ENCODE assay signal across 23 cellular contexts in the genomic region with DNA sequence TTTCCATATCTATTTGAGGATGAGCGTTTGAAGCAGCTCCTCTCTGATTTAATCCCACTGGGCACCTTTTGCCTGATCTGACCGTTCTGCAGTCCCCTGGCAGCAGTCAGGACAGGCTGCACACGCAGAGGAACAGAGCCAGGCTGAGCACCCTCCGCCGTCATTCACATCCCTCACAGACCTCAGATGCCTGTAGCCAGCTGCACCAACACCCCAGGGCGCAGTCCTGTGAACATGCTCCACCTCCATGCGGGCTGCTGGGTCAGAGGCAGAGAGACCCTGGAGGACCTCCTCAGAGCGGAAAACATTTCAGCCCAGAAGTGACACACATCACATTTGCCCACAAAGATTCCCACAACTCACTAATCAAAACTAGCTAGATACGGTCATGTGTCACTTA.
A peak's percentile ranks its signal among the peaks of the same experiment; 100 is the strongest.
DNase-seq lines count a peak whose midpoint lies in the region; ATAC-seq and TF ChIP-seq lines count a peak whose summit lies in the region.
"Had no signal": no experiment of that assay in that cellular context is flagged by ENCODE, and none has a peak within 500 bp of the region (broad histone marks: within the 10 kb centered on the region; RNA-seq: fewer than 3 reads in every experiment).

No MANE protein-coding gene starts in this region.

- H3K36me3 Mint-ChIP-seq in H9 (ENCODE audit: insufficient read depth in 1 of 3, low read depth in 3 of 3): no peaks in the 10 kb centered on the region; a peak in 1 of 7 replicates

- H3K9ac ChIP-seq in Loucy (ENCODE audit: low read depth, low read length, poor library complexity, severe bottlenecking) (peak overlapping the region; percentile 28), skeletal muscle satellite cell (ENCODE audit: low read depth, low read length) (peak overlapping the region; percentile 76), H9 (ENCODE audit: extremely low read depth, insufficient read length, low read length) (no peak overlapping the region)

- TF ChIP-seq EP300 in stomach (IDR thresholded peaks at IDR 0.05): no peak

- no peak overlapping the region for H2AFZ ChIP-seq in Loucy (ENCODE audit: low read length)
- H2AFZ ChIP-seq in H9 (ENCODE audit: low read length): no peak overlapping the region

- no peak overlapping the region for H2BK120ac ChIP-seq in H9 (ENCODE audit: low read depth, low read length, poor library complexity, severe bottlenecking)

- H4K20me1 ChIP-seq in Loucy (ENCODE audit: insufficient read depth, low read length, poor library complexity, severe bottlenecking) (no peaks in the 10 kb centered on the region), H9 (ENCODE audit: control insufficient read depth, insufficient read depth, insufficient read length) (peaks cover 2% of the 10 kb centered on the region)

- peaks cover 2% of the 10 kb centered on the region in 2 experiments; a peak in 3 of 4 replicates for H3K4me1 Mint-ChIP-seq in H9
- H3K4me1 Mint-ChIP-seq: activated naive CD8-positive, alpha-beta T cell treated with anti-CD3 and anti-CD28 coated beads for 36 hours had no signal

- no peak overlapping the region; a peak in 1 of 7 replicates for H3K27ac Mint-ChIP-seq in H9
- H3K27ac Mint-ChIP-seq: activated naive CD8-positive, alpha-beta T cell treated with anti-CD3 and anti-CD28 coated beads for 36 hours; CD4-positive, alpha-beta T cell had no signal

- H3K36me3 ChIP-seq in Loucy (ENCODE audit: insufficient read depth, low read length) (no peaks in the 10 kb centered on the region), lower lobe of right lung (no peaks in the 10 kb centered on the region), skeletal muscle satellite cell (ENCODE audit: insufficient read depth, low read length) (peaks cover 3% of the 10 kb centered on the region), stomach (peaks cover 0 to 6% (median 0%) of the 10 kb centered on the region in 4 donors)
- H3K36me3 ChIP-seq: MG63 had no signal

- no peak overlapping the region for H2BK5ac ChIP-seq in H9 (ENCODE audit: insufficient read length, low read length)

- DNase-seq in brain pericyte (ENCODE audit: low read depth, low spot score): peak; percentile 72
- DNase-seq in lower lobe of right lung: peak; percentile 32
- DNase-seq in activated CD4-positive, alpha-beta T cell treated with anti-CD3 and anti-CD28 coated beads for 1 hour: no peak
- no peak for DNase-seq in H9
- no peak for DNase-seq in stomach
- DNase-seq: activated CD4-positive, CD25-positive, alpha-beta regulatory T cell treated with anti-CD3 and anti-CD28 coated beads, Interleukin-2, amount 50 U/mL, for 72 hours; activated CD8-positive, alpha-beta memory T cell treated with anti-CD3 and anti-CD28 coated beads for 24 hours; activated naive CD8-positive, alpha-beta T cell treated with anti-CD3 and anti-CD28 coated beads for 36 hours; CD4-positive, alpha-beta T cell; erythroblast; mucosa of descending colon; NCI-H1436 treated with DMSO at 0.1 percent for 48 hours; NCI-H748 treated with DMSO at 0.1 percent for 48 hours; OCI-M1; T1000 had no signal

- no peak overlapping the region for H3K4me3 ChIP-seq in Loucy (ENCODE audit: low read length, poor library complexity, severe bottlenecking)
- no peak overlapping the region for H3K4me3 ChIP-seq in lower lobe of right lung
- peak overlapping the region; percentile 48 for H3K4me3 ChIP-seq in skeletal muscle satellite cell (ENCODE audit: low read length)
- H3K4me3 ChIP-seq in stomach: no peak overlapping the region
- H3K4me3 ChIP-seq: MG63, mucosa of descending colon, SK-N-MC, skin epidermis had no signal

- no peaks in the 10 kb centered on the region for H3K23me2 ChIP-seq in H9 (ENCODE audit: insufficient read length, low read depth, low read length, poor library complexity, severe bottlenecking)

- H3K27me3 ChIP-seq in Loucy (ENCODE audit: insufficient read depth, low read length, poor library complexity, severe bottlenecking) (no peaks in the 10 kb centered on the region), lower lobe of right lung (ENCODE audit: low read depth) (no peaks in the 10 kb centered on the region), skeletal muscle satellite cell (ENCODE audit: control insufficient read depth, insufficient read depth, low read length) (no peaks in the 10 kb centered on the region), H9 (ENCODE audit: insufficient read depth, low read length) (no peaks in the 10 kb centered on the region), stomach (no peaks in the 10 kb centered on the region)
- H3K27me3 ChIP-seq: MG63 had no signal

- H3K9me3 ChIP-seq in Loucy (ENCODE audit: insufficient read depth, low read depth, low read length) (no peaks in the 10 kb centered on the region), lower lobe of right lung (no peaks in the 10 kb centered on the region), skeletal muscle satellite cell (replicated peaks; ENCODE audit: low read length) (no peaks in the 10 kb centered on the region), H9 (ENCODE audit: control insufficient read depth, low read depth, low read length) (no peaks in the 10 kb centered on the region), stomach (no peaks in the 10 kb centered on the region)
- H3K9me3 ChIP-seq: MG63, mucosa of descending colon had no signal

- no peak for TF ChIP-seq POLR2A in stomach (IDR thresholded peaks at IDR 0.05)

- ATAC-seq in lower lobe of right lung (no peak), GM19351 (IDR thresholded peaks at IDR 0.05; ENCODE audit: unreplicated experiment) (no peak)
- ATAC-seq: HCT116, left lobe of liver, mucosa of descending colon had no signal

- H3K4me3 Mint-ChIP-seq in H9: no peak overlapping the region
- H3K4me3 Mint-ChIP-seq: activated naive CD8-positive, alpha-beta T cell treated with anti-CD3 and anti-CD28 coated beads for 36 hours; CD4-positive, alpha-beta T cell had no signal

- H4K8ac ChIP-seq in H9 (replicated peaks; ENCODE audit: insufficient read length, low read depth, low read length): no peak overlapping the region

- no peak overlapping the region for H2BK15ac ChIP-seq in H9 (ENCODE audit: low read depth, low read length)

- no peak overlapping the region for H4K5ac ChIP-seq in H9 (ENCODE audit: insufficient read length, low read depth, low read length)

- H3K23ac ChIP-seq in H9 (ENCODE audit: insufficient read length, low read depth, low read length): no peak overlapping the region

- H3K27me3 Mint-ChIP-seq in H9 (ENCODE audit: low read depth): no peaks in the 10 kb centered on the region; the same call in 1 of the 2 replicates
- H3K27me3 Mint-ChIP-seq: activated naive CD8-positive, alpha-beta T cell treated with anti-CD3 and anti-CD28 coated beads for 36 hours; CD4-positive, alpha-beta T cell had no signal

- H3K79me1 ChIP-seq in H9 (ENCODE audit: insufficient read depth, low read depth, low read length, poor library complexity, severe bottlenecking): no peaks in the 10 kb centered on the region

- H3T11ph ChIP-seq in H9 (ENCODE audit: low read length): no peak overlapping the region

- H3K4ac ChIP-seq in H9 (ENCODE audit: low read depth, low read length): no peak overlapping the region

- H3K79me2 ChIP-seq in Loucy (ENCODE audit: insufficient read depth, low read length) (no peaks in the 10 kb centered on the region), H9 (ENCODE audit: insufficient read depth, low read length) (no peaks in the 10 kb centered on the region)

- TF ChIP-seq CTCF in Loucy (conservative IDR thresholded peaks at IDR 0.05; ENCODE audit: low read length) (no peak), lower lobe of right lung (IDR thresholded peaks at IDR 0.05) (no peak), H9 (conservative IDR thresholded peaks at IDR 0.05) (no peak), stomach (IDR thresholded peaks at IDR 0.05) (no peak)

- H3K4me1 ChIP-seq in Loucy (ENCODE audit: insufficient read depth, low read length, poor library complexity, severe bottlenecking) (peaks cover 57% of the 10 kb centered on the region), lower lobe of right lung (no peaks in the 10 kb centered on the region), skeletal muscle satellite cell (ENCODE audit: control insufficient read depth, insufficient read depth, low read length) (peaks cover 36% of the 10 kb centered on the region), H9 (ENCODE audit: insufficient read depth, low read length) (no peaks in the 10 kb centered on the region), stomach (peaks cover 0 to 16% (median 0%) of the 10 kb centered on the region in 4 donors)

- no peak overlapping the region for H4K91ac ChIP-seq in H9 (ENCODE audit: insufficient read length, low read depth, low read length)

- no peak overlapping the region for H3K56ac ChIP-seq in H9 (ENCODE audit: insufficient read length, low read depth, low read length)

- H2AK5ac ChIP-seq in H9 (ENCODE audit: insufficient read length, low read length): no peak overlapping the region

- H3K18ac ChIP-seq in H9 (ENCODE audit: insufficient read length, low read depth, low read length): no peak overlapping the region

- no peak overlapping the region for H2BK12ac ChIP-seq in H9 (ENCODE audit: insufficient read length, low read depth, low read length)

- H3K14ac ChIP-seq in H9 (ENCODE audit: insufficient read depth, low read length): no peak overlapping the region

- no peaks in the 10 kb centered on the region for H3K9me2 ChIP-seq in Loucy (replicated peaks; ENCODE audit: low read depth, low read length)

- H3K9me3 Mint-ChIP-seq in H9: no peaks in the 10 kb centered on the region
- H3K9me3 Mint-ChIP-seq: activated naive CD8-positive, alpha-beta T cell treated with anti-CD3 and anti-CD28 coated beads for 36 hours; CD4-positive, alpha-beta T cell had no signal

- no peak overlapping the region for H3K27ac ChIP-seq in lower lobe of right lung
- H3K27ac ChIP-seq in H9 (ENCODE audit: insufficient read length, low read depth, low read length): no peak overlapping the region
- no peak overlapping the region for H3K27ac ChIP-seq in stomach
- H3K27ac ChIP-seq: SK-N-MC had no signal

- no peak overlapping the region for H3K4me2 ChIP-seq in Loucy (ENCODE audit: low read depth, low read length, poor library complexity, severe bottlenecking)
- H3K4me2 ChIP-seq in skeletal muscle satellite cell (ENCODE audit: low read length): peak overlapping the region; percentile 76
- H3K4me2 ChIP-seq in H9 (ENCODE audit: insufficient read depth, insufficient read length, low read length): no peak overlapping the region

- no CpG with 5 or more reads among the region's 9 CpGs for WGBS in H9 (ENCODE audit: extremely low coverage, insufficient read length, low lambda C conversion rate)
- 86 to 96% (median 89%) methylated on average over 9 of the region's 9 CpGs for WGBS in stomach, 5 donors

- peaks cover 4% of the 10 kb centered on the region; the same call in 1 of the 2 replicates for H3F3A ChIP-seq in Loucy (ENCODE audit: low read depth)

- intact Hi-C loops in lower lobe of right lung (cut with DNase I) (no loop called here), stomach (cut with DNase I; ENCODE audit: low total_unique reads) (no loop called here)

- no peak overlapping the region for H2BK20ac ChIP-seq in H9 (ENCODE audit: low read depth, low read length, poor library complexity, severe bottlenecking)

Comparison
In these comparisons a context has a peak if more than half of its experiments do, and no peak if none do; other contexts are left out.
1. DNase-seq: peak in brain pericyte (single experiment) and lower lobe of right lung (single experiment); none in activated CD4-positive, alpha-beta T cell treated with anti-CD3 and anti-CD28 coated beads for 1 hour (single experiment), H9 (single experiment) and stomach (single experiment).